ENCODE assay signal across 14 cellular contexts in genomic region chr2:33670392-33670937, GRCh38.
DNase-seq lines count a peak whose midpoint lies in the region; ATAC-seq and TF ChIP-seq lines count a peak whose summit lies in the region.
"Had no signal": no experiment of that assay in that cellular context is flagged by ENCODE, and none has a peak within 500 bp of the region (broad histone marks: within the 10 kb centered on the region; RNA-seq: fewer than 3 reads in every experiment).

No MANE protein-coding gene starts in this region.

- no peak overlapping the region for H3K4me3 ChIP-seq in HCT116 (replicated peaks in 1 of 2; ENCODE audit: low read depth in 1 of 2, low read length in 2 of 2)

- ATAC-seq in HCT116: peak; percentile 89
- ATAC-seq in GM21528 (IDR thresholded peaks at IDR 0.05; ENCODE audit: low FRiP score, unreplicated experiment): no peak

- intact Hi-C loops in HCT116 (cut with micrococcal nuclease): loop anchor here (5.0 to 10.0 kb wide), 2 partner anchors 424 to 1742 kb away; no protein-coding TSS in a partner anchor

- POLR2A ChIA-PET in HCT116 (lab: Charles Lee): no interaction called here

- H3K9me2 ChIP-seq in HCT116 (ENCODE audit: insufficient read depth): no peaks in the 10 kb centered on the region

- H3K36me3 ChIP-seq in HCT116 (ENCODE audit: control insufficient read depth in 1 of 2, insufficient read depth in 2 of 2, low read length in 2 of 2): no peaks in the 10 kb centered on the region

- H2AFZ ChIP-seq in HCT116 (ENCODE audit: low read depth, low read length, poor library complexity, severe bottlenecking): no peak overlapping the region

- no peaks in the 10 kb centered on the region for H3K4me1 ChIP-seq in HCT116 (ENCODE audit: control insufficient read depth in 1 of 2, insufficient read depth in 2 of 2, low read length in 2 of 2)

- DNase-seq in Daoy (ENCODE audit: low read depth): peak; percentile 13
- DNase-seq in HCT116 (ENCODE audit: low read depth, low spot score): peak; percentile 16
- DNase-seq in SK-MEL-5 (ENCODE audit: low read depth, low spot score): peak; percentile 73
- peak; percentile 35 for DNase-seq in iPS DF 19.7 (ENCODE audit: low read depth, low spot score)
- no peak for DNase-seq in DMS153 (lab: John Stamatoyannopoulos, UW)
- no peak for DNase-seq in NCI-H2107 treated with DMSO at 0.1 percent for 48 hours (lab: John Stamatoyannopoulos, UW; ENCODE audit: unreplicated experiment)
- no peak for DNase-seq in NCI-H2081 (lab: John Stamatoyannopoulos, UW)
- DNase-seq: activated CD4-positive, CD25-positive, alpha-beta regulatory T cell; activated CD8-positive, alpha-beta memory T cell treated with anti-CD3 and anti-CD28 coated beads, Interleukin-2, amount 50 U/mL, for 4 hours; C1 segment of cervical spinal cord; erythroblast; mammary epithelial cell; NCI-H1436 had no signal

- RAD21 ChIA-PET in HCT116 (lab: Charles Lee; ENCODE audit: low non-redundant PET in 1 of 2, low total read pairs in 2 of 2, uncharacterized antibody in 2 of 2, unreplicated experiment in 2 of 2): no interaction called here

- in situ Hi-C loops in SK-MEL-5 (cut with HindIII; ENCODE audit: low pct_unique_long_range_greater_than_20kb, low sequenced_read_pairs): no loop called here

- H3K27ac ChIP-seq in HCT116 (ENCODE audit: low read depth, low read length): no peak overlapping the region

- no TSS peak for BruUV-seq in HCT116 (replicated peaks; lab: Mats Ljungman, UMichigan)

- no peaks in the 10 kb centered on the region for H3K27me3 ChIP-seq in HCT116 (ENCODE audit: insufficient read depth, low read length)

- TF ChIP-seq CTCF in HCT116 (IDR thresholded peaks at IDR 0.05 in 2 of 3, conservative IDR thresholded peaks at IDR 0.05 in 1 of 3; ENCODE audit: borderline replicate concordance in 1 of 3, insufficient read depth in 1 of 3, low read depth in 2 of 3, low read length in 2 of 3): peak in 2 of 3 experiments; percentile 42 to 52; a peak in 4 of 6 replicates

- H3K79me2 ChIP-seq in HCT116 (ENCODE audit: insufficient read depth, low read length): no peaks in the 10 kb centered on the region

- H3K4me2 ChIP-seq in HCT116 (ENCODE audit: low read length): no peak overlapping the region

- H3K9me3 ChIP-seq in HCT116 (ENCODE audit: control insufficient read depth in 1 of 2, insufficient read depth in 1 of 2, low read depth in 1 of 2, low read length in 2 of 2): no peaks in the 10 kb centered on the region

- CTCF ChIA-PET in HCT116 (lab: Charles Lee): no interaction called here

- H4K20me1 ChIP-seq in HCT116 (ENCODE audit: insufficient read depth): no peaks in the 10 kb centered on the region

- no peak for TF ChIP-seq RAD21 in HCT116 (IDR thresholded peaks at IDR 0.05; ENCODE audit: low read depth)

- TF ChIP-seq POLR2A in HCT116 (IDR thresholded peaks at IDR 0.05; ENCODE audit: borderline replicate concordance, extremely low read depth, insufficient read depth, insufficient read length): no peak

- no peak overlapping the region for H3K9ac ChIP-seq in HCT116 (ENCODE audit: low read length)

TF ChIP-seq in HCT116, 20 proteins besides CTCF, POLR2A, EP300 and RAD21:
- TF ChIP-seq ELF1 (IDR thresholded peaks at IDR 0.05; ENCODE audit: borderline replicate concordance, low read depth): no peak
- TF ChIP-seq POLR2AphosphoS5 (IDR thresholded peaks at IDR 0.05; ENCODE audit: low read depth, low read length): no peak
- TF ChIP-seq FOSL1 (IDR thresholded peaks at IDR 0.05; ENCODE audit: low read depth): no peak
- no peak for TF ChIP-seq CBX3 (IDR thresholded peaks at IDR 0.05; ENCODE audit: low read depth)
- no peak for TF ChIP-seq SP1 (IDR thresholded peaks at IDR 0.05; ENCODE audit: low read depth)
- TF ChIP-seq TCF7L2 (IDR thresholded peaks at IDR 0.05; ENCODE audit: borderline replicate concordance, extremely low read depth, insufficient read depth, insufficient read length): no peak
- TF ChIP-seq JUND (IDR thresholded peaks at IDR 0.05): no peak
- no peak for TF ChIP-seq ZFX (IDR thresholded peaks at IDR 0.05)
- no peak for TF ChIP-seq ZNF274 (IDR thresholded peaks at IDR 0.05; ENCODE audit: low read depth, low read length)
TF ChIP-seq in HCT116: peak in this region for 0.

Comparison
In these comparisons a context has a peak if more than half of its experiments do, and no peak if none do; other contexts are left out.
1. DNase-seq: peak in Daoy (single experiment), HCT116 (single experiment), SK-MEL-5 (single experiment) and iPS DF 19.7 (single experiment); none in DMS153 (single experiment), NCI-H2107 treated with DMSO at 0.1 percent for 48 hours (single experiment) and NCI-H2081 (0 of 2).